ENCODE assay signal across 8 cellular contexts in the genomic region with DNA sequence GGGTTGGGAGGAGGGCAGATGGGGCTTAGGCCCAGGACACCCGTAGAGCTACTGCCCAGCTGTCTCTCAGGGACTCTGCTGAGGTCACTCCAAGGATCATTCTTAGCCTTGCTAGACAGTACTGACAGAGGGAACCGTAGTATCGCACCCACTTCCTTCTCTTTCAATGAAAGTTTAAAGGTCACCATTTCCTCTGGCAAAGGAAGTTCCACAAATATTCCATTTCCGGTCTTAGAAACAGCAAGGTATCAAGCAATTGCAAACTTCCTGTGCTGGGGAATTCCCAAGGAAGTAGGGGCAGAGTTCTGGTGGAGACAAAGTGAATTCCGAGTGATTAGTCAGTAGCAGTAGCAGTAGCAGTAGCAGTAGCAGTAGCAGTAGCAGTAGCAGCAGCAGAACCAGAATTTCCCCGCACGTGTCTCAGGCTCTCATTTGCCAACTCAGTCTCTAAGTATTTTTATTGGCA. TPM values are rescaled to one million over a fixed set of nuclear protein-coding genes. Genes with fewer than 3 reads are reported as not detected.
DNase-seq lines count a peak whose midpoint lies in the region; ATAC-seq and TF ChIP-seq lines count a peak whose summit lies in the region.

No MANE protein-coding gene starts in this region.

- H3K27me3 ChIP-seq in body of pancreas = no peaks in the 10 kb centered on the region

- WGBS in body of pancreas, 2 donors = 55 to 63% methylated on average over 7 of the region's 7 CpGs

- H3K4me1 ChIP-seq in body of pancreas = peaks cover 36% of the 10 kb centered on the region
- peaks cover 7% of the 10 kb centered on the region for H3K4me1 ChIP-seq in mucosa of descending colon (ENCODE audit: low read depth)

- intact Hi-C loops in body of pancreas (cut with DNase I) = no loop called here
- intact Hi-C loops in mucosa of descending colon (cut with DNase I, micrococcal nuclease) = no loop called here

- H3K36me3 Mint-ChIP-seq in glutamatergic neuron (ENCODE audit: unreplicated experiment) = no peaks in the 10 kb centered on the region

- peak in 1 of 3 donors; percentile 13 for TF ChIP-seq POLR2A in body of pancreas (IDR thresholded peaks at IDR 0.05)

- no peaks in the 10 kb centered on the region for H3K36me3 ChIP-seq in body of pancreas (replicated peaks in 1 of 2; ENCODE audit: insufficient read depth in 1 of 2, low read depth in 2 of 2)
- H3K36me3 ChIP-seq in mucosa of descending colon (ENCODE audit: low read depth) = no peaks in the 10 kb centered on the region

- DNase-seq in COLO829 (ENCODE audit: low spot score) (peak; percentile 69), HT-29 (ENCODE audit: low spot score) (peak; percentile 38), body of pancreas (peak in 1 of 4 donors; percentile 31), mucosa of descending colon (no peak), glutamatergic neuron (no peak)
- DNase-seq in effector CD8-positive, alpha-beta T cell (lab: John Stamatoyannopoulos, UW) = no peak

- no peaks in the 10 kb centered on the region for H3K9me3 Mint-ChIP-seq in glutamatergic neuron (ENCODE audit: unreplicated experiment)

- peaks cover 4% of the 10 kb centered on the region for H3K4me1 Mint-ChIP-seq in glutamatergic neuron (ENCODE audit: low read depth, unreplicated experiment)

- peak; percentile 69 for ATAC-seq in body of pancreas
- ATAC-seq in mucosa of descending colon = peak; percentile 91
- no peak for ATAC-seq in GM19328 (IDR thresholded peaks at IDR 0.05; ENCODE audit: unreplicated experiment)
- no peak for ATAC-seq in GM21390 (IDR thresholded peaks at IDR 0.05; ENCODE audit: unreplicated experiment)

- no peak overlapping the region for H3K27ac Mint-ChIP-seq in glutamatergic neuron (ENCODE audit: unreplicated experiment)

- H3K4me3 ChIP-seq in body of pancreas (no peak overlapping the region), mucosa of descending colon (no peak overlapping the region)

- no peak overlapping the region for H3K4me3 Mint-ChIP-seq in glutamatergic neuron (ENCODE audit: unreplicated experiment)

- no peaks in the 10 kb centered on the region for H3K27me3 Mint-ChIP-seq in glutamatergic neuron (ENCODE audit: unreplicated experiment)

- peak overlapping the region in 3 of 4 donors; percentile 33 to 62 (median 60) for H3K27ac ChIP-seq in body of pancreas

- TF ChIP-seq CTCF in body of pancreas (IDR thresholded peaks at IDR 0.05) (no peak), mucosa of descending colon (IDR thresholded peaks at IDR 0.05) (no peak), glutamatergic neuron (IDR thresholded peaks at IDR 0.05; ENCODE audit: partially characterized antibody, unreplicated experiment) (no peak)

- H3K9me3 ChIP-seq in body of pancreas (no peaks in the 10 kb centered on the region), mucosa of descending colon (no peaks in the 10 kb centered on the region)

RNA-seq across cellular contexts. Expression of a gene that starts 24.7 kb away (rescaled TPM):
- total RNA-seq in HT-29 (2014; rRNA removed; shearing (Covaris generic)) = 0.13 and 0.20 TPM in 2 replicates
- 1 to 10 TPM; 1.3 to 2.6 TPM for total RNA-seq in body of pancreas
- total RNA-seq in mucosa of descending colon = 1 to 10 TPM; 2.1 to 6.4 (median 4.2) TPM
- total RNA-seq in glutamatergic neuron (ENCODE audit: unreplicated experiment) = not detected

RNA-seq across cellular contexts. Expression of a gene that starts 27.6 kb away (rescaled TPM):
- total RNA-seq in HT-29 (2014; rRNA removed; shearing (Covaris generic)) = not detected in 2 replicates
- total RNA-seq in body of pancreas (not detected), mucosa of descending colon (not detected), glutamatergic neuron (ENCODE audit: unreplicated experiment) (not detected)

RNA-seq across cellular contexts. Expression of a gene that starts 47.5 kb away (rescaled TPM):
- 2.5 and 4.0 TPM in 2 replicates for total RNA-seq in HT-29 (2014; rRNA removed; shearing (Covaris generic))
- total RNA-seq in body of pancreas (under 1 TPM in 1 of 2 donors, not detected in 1; under 0.01 TPM), mucosa of descending colon (1 to 10 TPM; 1.2 to 9.5 (median 2.8) TPM), glutamatergic neuron (ENCODE audit: unreplicated experiment) (3.3 TPM)

Comparison
In these comparisons a context has a peak if more than half of its experiments do, and no peak if none do; other contexts are left out.
1. DNase-seq: peak in COLO829 (single experiment) and HT-29 (single experiment); none in mucosa of descending colon (0 of 3), glutamatergic neuron (single experiment) and effector CD8-positive, alpha-beta T cell (single experiment).
2. ATAC-seq: peak in body of pancreas (single experiment) and mucosa of descending colon (single experiment); none in GM19328 (single experiment) and GM21390 (single experiment).